In genomic region chr3:63349583-63350177, GRCh38 we compare ENCODE assay signal across 8 cellular contexts.
DNase-seq lines count a peak whose midpoint lies in the region; ATAC-seq, FAIRE-seq and TF ChIP-seq lines count a peak whose summit lies in the region.

No MANE protein-coding gene starts in this region.

- CTCF ChIA-PET in WTC11 (lab: Charles Lee): interaction anchor here (0.5 to 5.1 kb wide), 19 partner anchors 16 to 509 kb away, joined by 3 to 57 read pairs (median 4); partner anchors contain the start of gene C3orf49

- TF ChIP-seq CTCF in GM12875 (IDR thresholded peaks at IDR 0.05; ENCODE audit: borderline replicate concordance, insufficient read depth, low read depth, low read length) (peak; percentile 70), WTC11 (IDR thresholded peaks at IDR 0.05) (peak; percentile 65)

- no peaks in the 10 kb centered on the region; the same call in 1 of the 2 replicates for H3K36me3 Mint-ChIP-seq in WTC11

- peak; percentile 65 for FAIRE-seq in frontal cortex (lab: Jason Lieb, UNC)

- H3K27ac Mint-ChIP-seq in WTC11: no peak overlapping the region

- no peak overlapping the region for H3K4me3 ChIP-seq in GM12875 (ENCODE audit: low read depth, low read length)

- H3K9me3 Mint-ChIP-seq in WTC11: no peaks in the 10 kb centered on the region

- no peaks in the 10 kb centered on the region for H3K27me3 Mint-ChIP-seq in WTC11 (ENCODE audit: low read depth)

- POLR2A ChIA-PET in WTC11 (lab: Charles Lee): no interaction called here

- H3K4me3 Mint-ChIP-seq in WTC11: no peak overlapping the region

- DNase-seq in AML-193 (lab: John Stamatoyannopoulos, UW) (peak; percentile 61 to 66), NCI-H1694 treated with DMSO at 0.1 percent for 48 hours (lab: John Stamatoyannopoulos, UW) (peak; percentile 23), WTC11 (ENCODE audit: low spot score) (peak; percentile 49), frontal cortex (ENCODE audit: low spot score in 2 of 2) (peak in 1 of 2 donors; percentile 18), putamen (ENCODE audit: low spot score) (peak; percentile 51)
- no peak for DNase-seq in effector CD4-positive, alpha-beta T cell

- H3K4me1 Mint-ChIP-seq in WTC11: peaks cover 14% of the 10 kb centered on the region

- peak; percentile 77 for ATAC-seq in HG02798 (IDR thresholded peaks at IDR 0.05; ENCODE audit: poor library complexity, unreplicated experiment)
- ATAC-seq in WTC11: peak; percentile 56

TF ChIP-seq in WTC11, 78 proteins besides CTCF, POLR2A, EP300 and RAD21:
- TF ChIP-seq NR1H2 (CRISPR knock-in tag; IDR thresholded peaks at IDR 0.05): no peak
- TF ChIP-seq ZBTB21 (CRISPR knock-in tag; IDR thresholded peaks at IDR 0.05; ENCODE audit: borderline replicate concordance): no peak
- no peak for TF ChIP-seq ZNF416 (CRISPR knock-in tag; IDR thresholded peaks at IDR 0.05)
